12 cellular contexts compared by ENCODE assay signal in genomic region chr6:14664112-14664592, GRCh38.
DNase-seq lines count a peak whose midpoint lies in the region; ATAC-seq, FAIRE-seq and TF ChIP-seq lines count a peak whose summit lies in the region.
"Had no signal": no experiment of that assay in that cellular context is flagged by ENCODE, and none has a peak within 500 bp of the region (broad histone marks: within the 10 kb centered on the region; RNA-seq: fewer than 3 reads in every experiment).

No MANE protein-coding gene starts in this region.

- ATAC-seq in GM21825 (IDR thresholded peaks at IDR 0.05; ENCODE audit: unreplicated experiment) (peak; percentile 52), mucosa of descending colon (peak; percentile 72), aorta (ENCODE audit: low FRiP score) (no peak)

- DNase-seq in NCI-H1417 (lab: John Stamatoyannopoulos, UW) (peak; percentile 45 to 57 (median 50)), NCI-H1417 treated with DMSO at 0.1 percent for 48 hours (lab: John Stamatoyannopoulos, UW) (no peak), mucosa of descending colon (no peak), D721Med (ENCODE audit: insufficient read length, low spot score) (no peak), KBM-7 (no peak), aorta (no peak)
- DNase-seq: erythroblast, thyroid gland had no signal

- H3K4me1 ChIP-seq in OCI-LY3 (ENCODE audit: low read length) (peaks cover 49% of the 10 kb centered on the region), mucosa of descending colon (ENCODE audit: low read depth) (no peaks in the 10 kb centered on the region), aorta (ENCODE audit: control insufficient read depth in 1 of 2, insufficient read depth in 2 of 2, low read length in 2 of 2) (no peaks in the 10 kb centered on the region)

- no peaks in the 10 kb centered on the region for H3K79me2 ChIP-seq in OCI-LY3 (ENCODE audit: low read length)
- H3K79me2 ChIP-seq: parathyroid adenoma had no signal

- H4K20me1 ChIP-seq in OCI-LY3 (ENCODE audit: insufficient read depth, low read length) = no peaks in the 10 kb centered on the region

- intact Hi-C loops in mucosa of descending colon (cut with DNase I, micrococcal nuclease) = no loop called here
- intact Hi-C loops in aorta (cut with DNase I) = no loop called here

- H3K4me2 ChIP-seq in OCI-LY3 (ENCODE audit: low read length) = peak overlapping the region; percentile 46

- WGBS in aorta, 2 donors = 69% methylated on average over 6 of the region's 6 CpGs

- H3K9ac ChIP-seq in OCI-LY3 (ENCODE audit: low read length) = no peak overlapping the region
- H3K9ac ChIP-seq: parathyroid adenoma had no signal

- H3K9me3 ChIP-seq in OCI-LY3 (ENCODE audit: insufficient read depth, low read length) (no peaks in the 10 kb centered on the region), mucosa of descending colon (no peaks in the 10 kb centered on the region), aorta (ENCODE audit: control insufficient read depth, low read length) (no peaks in the 10 kb centered on the region)
- H3K9me3 ChIP-seq: thyroid gland had no signal

- TF ChIP-seq CTCF in OCI-LY3 (IDR thresholded peaks at IDR 0.05; ENCODE audit: low read depth, low read length) = peak; percentile 10; the same call in 1 of the 2 replicates
- TF ChIP-seq CTCF in mucosa of descending colon (IDR thresholded peaks at IDR 0.05) = no peak
- TF ChIP-seq CTCF in D721Med (IDR thresholded peaks at IDR 0.05; ENCODE audit: insufficient read depth, missing control alignments) = no peak

- no peak overlapping the region for H2AFZ ChIP-seq in OCI-LY3 (ENCODE audit: low read depth, low read length)
- H2AFZ ChIP-seq: parathyroid adenoma had no signal

- no peak overlapping the region for H3K27ac ChIP-seq in OCI-LY3 (ENCODE audit: low read length)
- no peak overlapping the region for H3K27ac ChIP-seq in aorta (ENCODE audit: low read depth in 1 of 2, low read length in 2 of 2)
- H3K27ac ChIP-seq: parathyroid adenoma, thyroid gland had no signal

- no peak overlapping the region for H3K4me3 ChIP-seq in OCI-LY3 (ENCODE audit: low read length)
- H3K4me3 ChIP-seq in mucosa of descending colon = no peak overlapping the region
- no peak overlapping the region for H3K4me3 ChIP-seq in aorta (ENCODE audit: low read length in 2 of 2)
- H3K4me3 ChIP-seq: thyroid gland had no signal

- H3K36me3 ChIP-seq in OCI-LY3 (replicated peaks; ENCODE audit: low read depth, low read length) = no peaks in the 10 kb centered on the region
- H3K36me3 ChIP-seq in mucosa of descending colon (ENCODE audit: low read depth) = no peaks in the 10 kb centered on the region
- H3K36me3 ChIP-seq in aorta (ENCODE audit: control insufficient read depth in 1 of 2, insufficient read depth in 2 of 2, low read length in 1 of 2) = no peaks in the 10 kb centered on the region
- H3K36me3 ChIP-seq: thyroid gland had no signal

- no peak for FAIRE-seq in D721Med (lab: Jason Lieb, UNC)
- FAIRE-seq: TTC549 had no signal

- in situ Hi-C loops in KBM-7 (cut with MboI; ENCODE audit: low pct_unique_long_range_greater_than_20kb, low sequenced_read_pairs) = no loop called here

- H3K27me3 ChIP-seq in OCI-LY3 (ENCODE audit: low read depth, low read length) (peaks cover 9% of the 10 kb centered on the region), aorta (ENCODE audit: control insufficient read depth in 1 of 2, insufficient read depth in 2 of 2, low read length in 1 of 2) (no peaks in the 10 kb centered on the region)
- H3K27me3 ChIP-seq: thyroid gland had no signal

Comparison
In these comparisons a context has a peak if more than half of its experiments do, and no peak if none do; other contexts are left out.
1. DNase-seq: peak in NCI-H1417 (3 of 3); none in NCI-H1417 treated with DMSO at 0.1 percent for 48 hours (single experiment), mucosa of descending colon (0 of 3), D721Med (single experiment), KBM-7 (single experiment) and aorta (0 of 2).